ENCODE assay signal across 9 cellular contexts in the genomic region with DNA sequence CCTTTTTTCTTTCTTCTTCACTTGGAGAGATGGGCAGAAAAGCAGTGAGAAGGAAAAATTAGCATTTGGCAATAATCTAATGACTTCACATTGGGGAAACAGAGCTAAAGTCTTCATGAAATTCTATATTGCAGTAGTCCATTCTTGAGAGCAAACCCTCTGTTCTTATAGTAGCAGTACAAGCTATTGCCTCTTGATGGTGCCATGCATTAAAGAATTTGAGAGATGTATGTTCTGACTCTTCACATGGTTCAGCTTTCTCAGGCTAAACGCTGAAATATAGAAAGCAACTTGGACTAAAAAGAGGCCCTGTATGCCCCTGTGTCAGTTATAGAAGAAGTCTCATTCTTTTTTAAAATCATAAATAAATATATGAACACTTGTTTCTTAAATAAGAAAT. TPM values are rescaled to one million over a fixed set of nuclear protein-coding genes. Genes with fewer than 3 reads are reported as not detected.
A peak's percentile ranks its signal among the peaks of the same experiment; 100 is the strongest.
DNase-seq lines count a peak whose midpoint lies in the region; ATAC-seq, FAIRE-seq and TF ChIP-seq lines count a peak whose summit lies in the region.
"Had no signal": no experiment of that assay in that cellular context is flagged by ENCODE, and none has a peak within 500 bp of the region (broad histone marks: within the 10 kb centered on the region; RNA-seq: fewer than 3 reads in every experiment).

No MANE protein-coding gene starts in this region.

- intact Hi-C loops in sigmoid colon (cut with DNase I): no loop called here

- H4K20me1 ChIP-seq in OCI-LY3 (ENCODE audit: insufficient read depth, low read length): no peaks in the 10 kb centered on the region

- no peak overlapping the region for H3K9ac ChIP-seq in OCI-LY3 (ENCODE audit: low read length)

- H3K4me3 ChIP-seq in OCI-LY3 (ENCODE audit: low read length) (no peak overlapping the region), fibroblast of pulmonary artery (replicated peaks; ENCODE audit: low read depth, low read length) (no peak overlapping the region), sigmoid colon (no peak overlapping the region)

- H2AFZ ChIP-seq in OCI-LY3 (ENCODE audit: low read depth, low read length): no peak overlapping the region

- H3K4me1 ChIP-seq in OCI-LY3 (ENCODE audit: low read length) (no peaks in the 10 kb centered on the region), sigmoid colon (peaks cover 0 to 30% (median 18%) of the 10 kb centered on the region in 4 donors)

- no peaks in the 10 kb centered on the region for H3K36me3 ChIP-seq in OCI-LY3 (replicated peaks; ENCODE audit: low read depth, low read length)
- H3K36me3 ChIP-seq in sigmoid colon: peaks cover 0 to 10% (median 0%) of the 10 kb centered on the region in 4 donors

- ATAC-seq in GM19452 (IDR thresholded peaks at IDR 0.05; ENCODE audit: unreplicated experiment) (no peak), GM21390 (IDR thresholded peaks at IDR 0.05; ENCODE audit: unreplicated experiment) (no peak)

- H3K9me3 ChIP-seq in OCI-LY3 (ENCODE audit: insufficient read depth, low read length) (no peaks in the 10 kb centered on the region), sigmoid colon (no peaks in the 10 kb centered on the region)

- H3K79me2 ChIP-seq in OCI-LY3 (ENCODE audit: low read length): no peaks in the 10 kb centered on the region

- DNase-seq in AG08395 (ENCODE audit: low spot score): peak; percentile 58
- DNase-seq in H4 (ENCODE audit: low spot score): peak; percentile 18
- DNase-seq in fibroblast of pulmonary artery (ENCODE audit: low read depth): peak; percentile 65
- no peak for DNase-seq in urothelium cell line (ENCODE audit: low spot score)
- DNase-seq in sigmoid colon: no peak
- DNase-seq: stimulated activated naive CD4-positive, alpha-beta T cell had no signal

- WGBS in sigmoid colon, 2 donors: 33 to 60% methylated on average over 1 of the region's 1 CpG

- TF ChIP-seq EP300 in sigmoid colon (IDR thresholded peaks at IDR 0.05): no peak

- H3K27me3 ChIP-seq in OCI-LY3 (ENCODE audit: low read depth, low read length) (no peaks in the 10 kb centered on the region), sigmoid colon (no peaks in the 10 kb centered on the region)

- TF ChIP-seq POLR2A in sigmoid colon (IDR thresholded peaks at IDR 0.05): no peak

- no peak for FAIRE-seq in urothelium cell line (lab: Jason Lieb, UNC)

- H3K4me2 ChIP-seq in OCI-LY3 (ENCODE audit: low read length): no peak overlapping the region

- H3K27ac ChIP-seq in OCI-LY3 (ENCODE audit: low read length) (no peak overlapping the region), sigmoid colon (no peak overlapping the region)

- peak; percentile 56 for TF ChIP-seq CTCF in OCI-LY3 (IDR thresholded peaks at IDR 0.05; ENCODE audit: low read depth, low read length)
- peak; percentile 51 for TF ChIP-seq CTCF in fibroblast of pulmonary artery (IDR thresholded peaks at IDR 0.05; ENCODE audit: low read length, missing control alignments)
- no peak for TF ChIP-seq CTCF in sigmoid colon (IDR thresholded peaks at IDR 0.05)

RNA-seq across cellular contexts. Expression of gene PHLDB2, which starts 36.0 kb away (rescaled TPM):
- 28.9 and 34.7 TPM in 2 replicates for total RNA-seq in H4 (2014; rRNA removed; shearing (Covaris generic))
- total RNA-seq in sigmoid colon: 100 to 1,000 TPM; 120 to 471 (median 132) TPM
- polyA plus RNA-seq in sigmoid colon: 10 to 100 TPM in 1 of 3 donors, 1 to 10 TPM in 2; 4.4 to 14.4 (median 7.2) TPM

Comparison
In these comparisons a context has a peak if more than half of its experiments do, and no peak if none do; other contexts are left out.
1. DNase-seq: peak in AG08395 (single experiment), H4 (single experiment) and fibroblast of pulmonary artery (single experiment); none in urothelium cell line (single experiment) and sigmoid colon (single experiment).
2. CTCF ChIP-seq: peak in OCI-LY3 (single experiment) and fibroblast of pulmonary artery (single experiment); none in sigmoid colon (0 of 4).